In genomic region chr10:78974409-78975317, GRCh38 we compare ENCODE assay signal across 8 cellular contexts.
A peak's percentile ranks its signal among the peaks of the same experiment; 100 is the strongest.
DNase-seq lines count a peak whose midpoint lies in the region; ATAC-seq, FAIRE-seq and TF ChIP-seq lines count a peak whose summit lies in the region.

No MANE protein-coding gene starts in this region.

- intact Hi-C loops in kidney (cut with DNase I) = loop anchor here (10.0 kb wide), 1 partner anchor 90 kb away; the partner anchor contains the start of gene ZMIZ1

- H3K27ac ChIP-seq in caudate nucleus (ENCODE audit: low read depth, low read length) (peak overlapping the region; percentile 94), kidney (ENCODE audit: low read depth in 2 of 2, low read length in 2 of 2) (peak overlapping the region; percentile 28 to 84)

- TF ChIP-seq CTCF in WI38 (IDR thresholded peaks at IDR 0.05; ENCODE audit: low read depth, low read length) (peak; percentile 80), kidney (IDR thresholded peaks at IDR 0.05; ENCODE audit: borderline replicate concordance, extremely low read depth, insufficient read depth) (peak; percentile 23)

- peak; percentile 49 for FAIRE-seq in A204.1 (lab: Jason Lieb, UNC)
- no peak for FAIRE-seq in kidney (lab: Jason Lieb, UNC)

- ATAC-seq in GM18498 (IDR thresholded peaks at IDR 0.05; ENCODE audit: unreplicated experiment) = peak; percentile 26

- DNase-seq in NCI-H1694 treated with DMSO at 0.1 percent for 48 hours (lab: John Stamatoyannopoulos, UW) = peak; percentile 74
- peak in 55 of 61 donors; percentile 17 to 86 (median 66) for DNase-seq in caudate nucleus (lab: John Stamatoyannopoulos, UW)
- peak; percentile 86 for DNase-seq in kidney
- peak; percentile 18 to 35 for DNase-seq in stimulated activated CD4-positive, alpha-beta T cell treated with anti-CD3 and anti-CD28 coated beads, Interleukin-15, amount 100 ng/mL, for 1 hour (ENCODE audit: low read depth in 1 of 2, low spot score in 1 of 2)
- no peak for DNase-seq in NCI-H187 (lab: John Stamatoyannopoulos, UW)

- H3K9me3 ChIP-seq in kidney (ENCODE audit: control insufficient read depth in 1 of 2, low read length in 2 of 2) = no peaks in the 10 kb centered on the region

- peak overlapping the region; percentile 49 for H3K4me3 ChIP-seq in WI38 (ENCODE audit: low read depth, low read length)
- H3K4me3 ChIP-seq in kidney (ENCODE audit: low read length in 2 of 2) = peak overlapping the region; percentile 19 to 52

- H3K4me1 ChIP-seq in kidney (ENCODE audit: control insufficient read depth in 1 of 2, insufficient read depth in 1 of 2, low read depth in 1 of 2, low read length in 2 of 2) = peaks cover 22 to 25% of the 10 kb centered on the region in 2 donors

- H3K36me3 ChIP-seq in kidney (ENCODE audit: control insufficient read depth in 1 of 2, insufficient read depth in 2 of 2, low read length in 2 of 2) = no peaks in the 10 kb centered on the region

- peak overlapping the region; percentile 39 to 70 for H3K9ac ChIP-seq in kidney (ENCODE audit: low read length in 2 of 2)

Comparison
In these comparisons a context has a peak if more than half of its experiments do, and no peak if none do; other contexts are left out.
1. DNase-seq: peak in NCI-H1694 treated with DMSO at 0.1 percent for 48 hours (single experiment), caudate nucleus (55 of 61), kidney (single experiment) and stimulated activated CD4-positive, alpha-beta T cell treated with anti-CD3 and anti-CD28 coated beads, Interleukin-15, amount 100 ng/mL, for 1 hour (2 of 2); none in NCI-H187 (0 of 2).